11 cellular contexts compared by ENCODE assay signal in the genomic region with DNA sequence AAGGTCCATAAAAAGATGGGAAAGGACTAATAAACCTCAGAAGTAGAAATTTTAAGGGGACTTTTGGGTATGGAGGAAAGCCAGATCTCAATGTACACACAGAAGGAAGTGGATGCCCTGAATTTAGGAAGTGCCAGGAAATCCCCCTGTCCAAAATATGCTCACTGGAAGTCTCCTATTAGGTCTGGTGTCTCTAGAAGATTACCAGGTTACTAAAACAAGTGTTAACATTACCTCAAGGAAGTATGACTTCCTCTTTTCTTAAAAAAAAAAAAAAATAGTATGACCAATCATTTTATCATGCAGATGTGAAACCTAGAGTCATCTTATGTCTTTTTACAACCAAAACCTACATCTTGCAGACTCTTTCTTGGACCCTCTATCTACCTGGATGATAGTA. TPM values are rescaled to one million over a fixed set of nuclear protein-coding genes. Genes with fewer than 3 reads are reported as not detected.
DNase-seq lines count a peak whose midpoint lies in the region; ATAC-seq, FAIRE-seq and TF ChIP-seq lines count a peak whose summit lies in the region.
"Had no signal": no experiment of that assay in that cellular context is flagged by ENCODE, and none has a peak within 500 bp of the region (broad histone marks: within the 10 kb centered on the region; RNA-seq: fewer than 3 reads in every experiment).

No MANE protein-coding gene starts in this region.

- H3K56ac ChIP-seq in H9 (ENCODE audit: insufficient read length, low read depth, low read length), result no peak overlapping the region

- H2AFZ ChIP-seq in H9 (ENCODE audit: low read length), result no peak overlapping the region

- no peak for DNase-seq in GM12891 (ENCODE audit: insufficient read length, low spot score)
- DNase-seq in activated T-helper 1 cell treated with anti-CD3 and anti-CD28 coated beads, Interleukin-12 subunit alpha, Interleukin-12 subunit beta, Interleukin-2, Interleukin-4 antibody, amounts not matched to agents 30 ng/mL and 10 ng/mL and 1 ng/mL, durations not matched to agents 14 hours and 24 hours and 36 hours (ENCODE audit: low spot score), result no peak
- no peak for DNase-seq in dedifferentiated amniotic fluid mesenchymal stem cell (ENCODE audit: extremely low spot score)
- no peak for DNase-seq in DMS53 treated with DMSO at 0.1 percent for 48 hours (lab: John Stamatoyannopoulos, UW; ENCODE audit: unreplicated experiment)
- DNase-seq in H9, result no peak
- DNase-seq: activated gamma-delta T cell had no signal

- H3K27ac Mint-ChIP-seq in activated T-helper 1 cell treated with anti-CD3 and anti-CD28 coated beads, Interleukin-12 subunit alpha, Interleukin-12 subunit beta, Interleukin-2, Interleukin-4 antibody, amounts not matched to agents 30 ng/mL and 10 ng/mL and 1 ng/mL, durations not matched to agents 14 hours and 24 hours and 36 hours, result peak overlapping the region; percentile 79
- H3K27ac Mint-ChIP-seq in H9, result no peak overlapping the region

- H2BK15ac ChIP-seq in H9 (ENCODE audit: low read depth, low read length), result no peak overlapping the region

- no peak overlapping the region for H3K18ac ChIP-seq in H9 (ENCODE audit: insufficient read length, low read depth, low read length)

- intact Hi-C loops in activated T-helper 1 cell treated with anti-CD3 and anti-CD28 coated beads, Interleukin-12 subunit alpha, Interleukin-12 subunit beta, Interleukin-2, Interleukin-4 antibody, amounts not matched to agents 30 ng/mL and 10 ng/mL and 1 ng/mL, durations not matched to agents 14 hours and 24 hours and 36 hours (cut with micrococcal nuclease), result loop anchor here (1.0 kb wide), 1 partner anchor 30 kb away; no protein-coding TSS in a partner anchor

- no peak overlapping the region for H2BK12ac ChIP-seq in H9 (ENCODE audit: insufficient read length, low read depth, low read length)

- no peaks in the 10 kb centered on the region for H3K23me2 ChIP-seq in H9 (ENCODE audit: insufficient read length, low read depth, low read length, poor library complexity, severe bottlenecking)

- peak; percentile 31 for FAIRE-seq in GM12891 (lab: Jason Lieb, UNC)
- FAIRE-seq: RCC 7860 had no signal

- no peak overlapping the region for H2BK5ac ChIP-seq in H9 (ENCODE audit: insufficient read length, low read length)

- no peaks in the 10 kb centered on the region for H3K9me3 ChIP-seq in H9 (ENCODE audit: control insufficient read depth, low read depth, low read length)

- H3K23ac ChIP-seq in H9 (ENCODE audit: insufficient read length, low read depth, low read length), result no peak overlapping the region

- no peaks in the 10 kb centered on the region for H3K27me3 Mint-ChIP-seq in activated T-helper 1 cell treated with anti-CD3 and anti-CD28 coated beads, Interleukin-12 subunit alpha, Interleukin-12 subunit beta, Interleukin-2, Interleukin-4 antibody, amounts not matched to agents 30 ng/mL and 10 ng/mL and 1 ng/mL, durations not matched to agents 14 hours and 24 hours and 36 hours (ENCODE audit: insufficient read depth)
- H3K27me3 Mint-ChIP-seq in H9 (ENCODE audit: low read depth), result no peaks in the 10 kb centered on the region

- no peak overlapping the region for H2BK120ac ChIP-seq in H9 (ENCODE audit: low read depth, low read length, poor library complexity, severe bottlenecking)

- H4K91ac ChIP-seq in H9 (ENCODE audit: insufficient read length, low read depth, low read length), result no peak overlapping the region

- H3K27me3 ChIP-seq in H9 (ENCODE audit: insufficient read depth, low read length), result no peaks in the 10 kb centered on the region

- H4K5ac ChIP-seq in H9 (ENCODE audit: insufficient read length, low read depth, low read length), result no peak overlapping the region

- H2BK20ac ChIP-seq in H9 (ENCODE audit: low read depth, low read length, poor library complexity, severe bottlenecking), result no peak overlapping the region

- H3K27ac ChIP-seq in H9 (ENCODE audit: insufficient read length, low read depth, low read length), result no peak overlapping the region

- no peaks in the 10 kb centered on the region for H3K79me2 ChIP-seq in H9 (ENCODE audit: insufficient read depth, low read length)

- H4K20me1 ChIP-seq in H9 (ENCODE audit: control insufficient read depth, insufficient read depth, insufficient read length), result no peaks in the 10 kb centered on the region

- peaks cover 67% of the 10 kb centered on the region for H3K36me3 Mint-ChIP-seq in activated T-helper 1 cell treated with anti-CD3 and anti-CD28 coated beads, Interleukin-12 subunit alpha, Interleukin-12 subunit beta, Interleukin-2, Interleukin-4 antibody, amounts not matched to agents 30 ng/mL and 10 ng/mL and 1 ng/mL, durations not matched to agents 14 hours and 24 hours and 36 hours (ENCODE audit: low read depth)
- peaks cover 6 to 17% (median 12%) of the 10 kb centered on the region in 3 experiments for H3K36me3 Mint-ChIP-seq in H9 (ENCODE audit: insufficient read depth in 1 of 3, low read depth in 3 of 3)

- no peak for TF ChIP-seq CTCF in H9 (conservative IDR thresholded peaks at IDR 0.05)

- H3K4me2 ChIP-seq in H9 (ENCODE audit: insufficient read depth, insufficient read length, low read length), result no peak overlapping the region

- peaks cover 74% of the 10 kb centered on the region for H3K4me1 Mint-ChIP-seq in activated T-helper 1 cell treated with anti-CD3 and anti-CD28 coated beads, Interleukin-12 subunit alpha, Interleukin-12 subunit beta, Interleukin-2, Interleukin-4 antibody, amounts not matched to agents 30 ng/mL and 10 ng/mL and 1 ng/mL, durations not matched to agents 14 hours and 24 hours and 36 hours (ENCODE audit: low read depth)
- H3K4me1 Mint-ChIP-seq in H9, result no peaks in the 10 kb centered on the region
- H3K4me1 Mint-ChIP-seq: neural crest cell had no signal

- no peaks in the 10 kb centered on the region for H3K4me1 ChIP-seq in H9 (ENCODE audit: insufficient read depth, low read length)

- H3K9me3 Mint-ChIP-seq in activated T-helper 1 cell treated with anti-CD3 and anti-CD28 coated beads, Interleukin-12 subunit alpha, Interleukin-12 subunit beta, Interleukin-2, Interleukin-4 antibody, amounts not matched to agents 30 ng/mL and 10 ng/mL and 1 ng/mL, durations not matched to agents 14 hours and 24 hours and 36 hours, result no peaks in the 10 kb centered on the region
- H3K9me3 Mint-ChIP-seq in H9, result no peaks in the 10 kb centered on the region; a peak in 1 of 5 replicates

- H4K8ac ChIP-seq in H9 (replicated peaks; ENCODE audit: insufficient read length, low read depth, low read length), result no peak overlapping the region

- H3T11ph ChIP-seq in H9 (ENCODE audit: low read length), result no peak overlapping the region

- H2AK5ac ChIP-seq in H9 (ENCODE audit: insufficient read length, low read length), result no peak overlapping the region

- no peak overlapping the region for H3K9ac ChIP-seq in H9 (ENCODE audit: extremely low read depth, insufficient read length, low read length)

- 0 out of 2 replicates have a peak, but pooled peaks have one; percentile 42 for TF ChIP-seq POLR2A in GM12891 (IDR thresholded peaks at IDR 0.05; ENCODE audit: low read depth, low read length)

- ATAC-seq in GM19468 (IDR thresholded peaks at IDR 0.05; ENCODE audit: extremely low read depth, unreplicated experiment) (peak; percentile 27), HG03439 (IDR thresholded peaks at IDR 0.05; ENCODE audit: unreplicated experiment) (peak; percentile 49), GM19397 (IDR thresholded peaks at IDR 0.05; ENCODE audit: unreplicated experiment) (no peak)

- no peaks in the 10 kb centered on the region for H3K79me1 ChIP-seq in H9 (ENCODE audit: insufficient read depth, low read depth, low read length, poor library complexity, severe bottlenecking)

- peak overlapping the region; percentile 19 for H3K4me3 Mint-ChIP-seq in activated T-helper 1 cell treated with anti-CD3 and anti-CD28 coated beads, Interleukin-12 subunit alpha, Interleukin-12 subunit beta, Interleukin-2, Interleukin-4 antibody, amounts not matched to agents 30 ng/mL and 10 ng/mL and 1 ng/mL, durations not matched to agents 14 hours and 24 hours and 36 hours
- H3K4me3 Mint-ChIP-seq in H9, result no peak overlapping the region
- H3K4me3 Mint-ChIP-seq: neural crest cell had no signal

- no peak overlapping the region for H3K4ac ChIP-seq in H9 (ENCODE audit: low read depth, low read length)

- H3K14ac ChIP-seq in H9 (ENCODE audit: insufficient read depth, low read length), result no peak overlapping the region

TF ChIP-seq in GM12891, 5 proteins besides CTCF, POLR2A, EP300 and RAD21:
- peak; percentile 92 for TF ChIP-seq SPI1 (IDR thresholded peaks at IDR 0.05; ENCODE audit: low read depth, low read length)
- no peak for TF ChIP-seq POU2F2 (IDR thresholded peaks at IDR 0.05; ENCODE audit: low read depth, low read length)
- TF ChIP-seq TAF1 (IDR thresholded peaks at IDR 0.05; ENCODE audit: low read depth, low read length), result no peak
TF ChIP-seq in GM12891: peak in this region for 1.

RNA-seq across cellular contexts. Expression of gene CD58, which starts 30.7 kb away (rescaled TPM):
- polyA plus RNA-seq in GM12891 (2012; ENCODE audit: low read depth, missing spikeins), result 88.3 TPM
- 35.3 and 37.8 TPM in 2 replicates for total RNA-seq in activated T-helper 1 cell treated with anti-CD3 and anti-CD28 coated beads, Interleukin-12 subunit alpha, Interleukin-12 subunit beta, Interleukin-2, Interleukin-4 antibody, amounts not matched to agents 30 ng/mL and 10 ng/mL and 1 ng/mL, durations not matched to agents 14 hours and 24 hours and 36 hours
- 4.3 and 4.9 TPM in 2 replicates for total RNA-seq in H9 (2021)
